Comparison of ENCODE assay signal across 8 cellular contexts in genomic region chr20:51750037-51750769, GRCh38. TPM values are rescaled to one million over a fixed set of nuclear protein-coding genes. Genes with fewer than 3 reads are reported as not detected.
A peak's percentile ranks its signal among the peaks of the same experiment; 100 is the strongest.
DNase-seq lines count a peak whose midpoint lies in the region; ATAC-seq and TF ChIP-seq lines count a peak whose summit lies in the region.

No MANE protein-coding gene starts in this region.

- ATAC-seq in left cardiac atrium (peak; percentile 91 to 97), GM18907 (IDR thresholded peaks at IDR 0.05; ENCODE audit: unreplicated experiment) (no peak), GM21786 (IDR thresholded peaks at IDR 0.05; ENCODE audit: unreplicated experiment) (no peak)

- peak; percentile 78 for DNase-seq in DMS 273 (lab: John Stamatoyannopoulos, UW; ENCODE audit: unreplicated experiment)
- DNase-seq in adipocyte (ENCODE audit: low read depth), result peak; percentile 81
- peak; percentile 74 for DNase-seq in left cardiac atrium
- DNase-seq in NCI-H524 (lab: John Stamatoyannopoulos, UW), result no peak

- H3K9me3 ChIP-seq in adipocyte (ENCODE audit: control insufficient read depth, low read length), result no peaks in the 10 kb centered on the region
- H3K9me3 ChIP-seq in skeletal muscle satellite cell (replicated peaks; ENCODE audit: low read length), result no peaks in the 10 kb centered on the region

- H3K4me1 ChIP-seq in adipocyte (ENCODE audit: control insufficient read depth, insufficient read depth, low read length), result peaks cover 43% of the 10 kb centered on the region
- H3K4me1 ChIP-seq in skeletal muscle satellite cell (ENCODE audit: control insufficient read depth, insufficient read depth, low read length), result peaks cover 38% of the 10 kb centered on the region

- H3K4me3 ChIP-seq in adipocyte (ENCODE audit: low read length), result peak overlapping the region; percentile 46
- no peak overlapping the region for H3K4me3 ChIP-seq in skeletal muscle satellite cell (ENCODE audit: low read length)

- peak overlapping the region; percentile 64 for H3K4me2 ChIP-seq in skeletal muscle satellite cell (ENCODE audit: low read length)

- H3K27me3 ChIP-seq in adipocyte (replicated peaks; ENCODE audit: control insufficient read depth, insufficient read depth, low read length) (no peaks in the 10 kb centered on the region), skeletal muscle satellite cell (ENCODE audit: control insufficient read depth, insufficient read depth, low read length) (no peaks in the 10 kb centered on the region)

- H3K9ac ChIP-seq in adipocyte (ENCODE audit: low read length) (peak overlapping the region; percentile 67), skeletal muscle satellite cell (ENCODE audit: low read depth, low read length) (peak overlapping the region; percentile 74)

- no peak; the same call in 1 of the 2 replicates for TF ChIP-seq EP300 in Ishikawa (IDR thresholded peaks at IDR 0.05; ENCODE audit: borderline replicate concordance)

- TF ChIP-seq RAD21 in Ishikawa (IDR thresholded peaks at IDR 0.05; ENCODE audit: low read depth), result no peak; the same call in 1 of the 2 replicates

- intact Hi-C loops in left cardiac atrium (cut with DNase I), result no loop called here

- H3K36me3 ChIP-seq in adipocyte (ENCODE audit: control insufficient read depth, insufficient read depth, low read length, severe bottlenecking), result no peaks in the 10 kb centered on the region
- H3K36me3 ChIP-seq in skeletal muscle satellite cell (ENCODE audit: insufficient read depth, low read length), result no peaks in the 10 kb centered on the region

TF ChIP-seq in Ishikawa, 13 proteins besides CTCF, POLR2A, EP300 and RAD21:
- TF ChIP-seq TCF12 (IDR thresholded peaks at IDR 0.05; ENCODE audit: low read depth) (peak; percentile 24; the same call in 1 of the 2 replicates), MAX (IDR thresholded peaks at IDR 0.05) (peak; percentile 73), NFIC (IDR thresholded peaks at IDR 0.05) (peak; percentile 52; the same call in 1 of the 2 replicates), EGR1 (IDR thresholded peaks at IDR 0.05) (peak; percentile 85), YY1 (IDR thresholded peaks at IDR 0.05; ENCODE audit: low read depth) (no peak), CREB1 (IDR thresholded peaks at IDR 0.05; ENCODE audit: low read depth) (peak; percentile 13; the same call in 1 of the 2 replicates)

RNA-seq across cellular contexts. Expression of gene ATP9A, which starts 18.0 kb away (rescaled TPM):
- total RNA-seq in left cardiac atrium, result 10 to 100 TPM; 27.6 to 28.0 TPM
- total RNA-seq in skeletal muscle satellite cell (2012; rRNA removed), result 9.0 and 9.9 TPM in 2 replicates

RNA-seq across cellular contexts. Expression of gene SALL4, which starts 52.1 kb away (rescaled TPM):
- total RNA-seq in left cardiac atrium, result under 1 TPM; 0.09 to 0.13 TPM
- total RNA-seq in skeletal muscle satellite cell (2012; rRNA removed), result not detected in 2 replicates

Comparison
In these comparisons a context has a peak if more than half of its experiments do, and no peak if none do; other contexts are left out.
1. DNase-seq: peak in DMS 273 (single experiment), adipocyte (single experiment) and left cardiac atrium (single experiment); none in NCI-H524 (0 of 2).
2. ATAC-seq: peak in left cardiac atrium (2 of 2); none in GM18907 (single experiment) and GM21786 (single experiment).